ENCODE assay signal across 12 cellular contexts in genomic region chr10:101287922-101288638, GRCh38. TPM values are rescaled to one million over a fixed set of nuclear protein-coding genes. Genes with fewer than 3 reads are reported as not detected.
A peak's percentile ranks its signal among the peaks of the same experiment; 100 is the strongest.
DNase-seq lines count a peak whose midpoint lies in the region; ATAC-seq and TF ChIP-seq lines count a peak whose summit lies in the region.
"Had no signal": no experiment of that assay in that cellular context is flagged by ENCODE, and none has a peak within 500 bp of the region (broad histone marks: within the 10 kb centered on the region; RNA-seq: fewer than 3 reads in every experiment).

No MANE protein-coding gene starts in this region.

- H4K20me1 ChIP-seq in OCI-LY1 (ENCODE audit: insufficient read depth, low read length): no peaks in the 10 kb centered on the region

- H3K36me3 Mint-ChIP-seq in activated CD4-positive, alpha-beta T cell treated with anti-CD3 and anti-CD28 coated beads for 36 hours (ENCODE audit: low read depth): no peaks in the 10 kb centered on the region
- no peaks in the 10 kb centered on the region for H3K36me3 Mint-ChIP-seq in stimulated activated memory B cell treated with anti-CD40 and anti-IgM and Interleukin-4, amounts not matched to agents 10 μg/mL and 1 μg/mL and 100 μg/mL, for 72 hours
- H3K36me3 Mint-ChIP-seq: CD8-positive, alpha-beta T cell had no signal

- H3K27me3 Mint-ChIP-seq in activated CD4-positive, alpha-beta T cell treated with anti-CD3 and anti-CD28 coated beads for 36 hours: peaks cover 72% of the 10 kb centered on the region
- H3K27me3 Mint-ChIP-seq in stimulated activated memory B cell treated with anti-CD40 and anti-IgM and Interleukin-4, amounts not matched to agents 10 μg/mL and 1 μg/mL and 100 μg/mL, for 72 hours: peaks cover 97% of the 10 kb centered on the region

- no peak overlapping the region for H2AFZ ChIP-seq in OCI-LY1 (ENCODE audit: low read length)

- no peaks in the 10 kb centered on the region for H3K79me2 ChIP-seq in OCI-LY1 (ENCODE audit: insufficient read depth, low read length)

- no peak for TF ChIP-seq POLR2A in testis (IDR thresholded peaks at IDR 0.05)
- no peak for TF ChIP-seq POLR2A in uterus (IDR thresholded peaks at IDR 0.05)

- H3K4me1 ChIP-seq in OCI-LY1 (ENCODE audit: insufficient read depth, low read length, severe bottlenecking) (peaks cover 7% of the 10 kb centered on the region), testis (peaks cover 16% of the 10 kb centered on the region), uterus (peaks cover 0 to 12% of the 10 kb centered on the region in 2 donors)

- intact Hi-C loops in activated CD4-positive, alpha-beta T cell treated with anti-CD3 and anti-CD28 coated beads for 36 hours (cut with DNase I, micrococcal nuclease): no loop called here
- intact Hi-C loops in testis (cut with DNase I; ENCODE audit: low total_unique reads): no loop called here
- intact Hi-C loops in uterus (cut with DNase I; ENCODE audit: low total_unique reads): no loop called here

- no peak overlapping the region for H3K4me2 ChIP-seq in OCI-LY1 (ENCODE audit: low read length)

- ATAC-seq in activated CD4-positive, alpha-beta T cell treated with anti-CD3 and anti-CD28 coated beads for 36 hours: no peak
- ATAC-seq in stimulated activated memory B cell treated with anti-CD40 and anti-IgM and Interleukin-4, amounts not matched to agents 10 μg/mL and 1 μg/mL and 100 μg/mL, for 72 hours: no peak
- ATAC-seq: activated T-helper 17 cell treated with anti-CD3 and anti-CD28 coated beads, Interleukin-2, amount 50 U/mL, for 72 hours; CD8-positive, alpha-beta T cell had no signal

- H3K9me3 Mint-ChIP-seq in activated CD4-positive, alpha-beta T cell treated with anti-CD3 and anti-CD28 coated beads for 36 hours (ENCODE audit: low read depth): no peaks in the 10 kb centered on the region
- H3K9me3 Mint-ChIP-seq in stimulated activated memory B cell treated with anti-CD40 and anti-IgM and Interleukin-4, amounts not matched to agents 10 μg/mL and 1 μg/mL and 100 μg/mL, for 72 hours: no peaks in the 10 kb centered on the region
- H3K9me3 Mint-ChIP-seq: activated T-helper 17 cell treated with anti-CD3 and anti-CD28 coated beads, Interleukin-2, amount 50 U/mL, for 72 hours; CD8-positive, alpha-beta T cell had no signal

- POLR2A ChIA-PET in activated CD4-positive, alpha-beta T cell treated with anti-CD3 and anti-CD28 coated beads for 36 hours (lab: Charles Lee): no interaction called here

- H3K9ac ChIP-seq in OCI-LY1 (ENCODE audit: low read length): no peak overlapping the region

- DNase-seq in activated CD4-positive, alpha-beta T cell treated with anti-CD3 and anti-CD28 coated beads for 36 hours: peak; percentile 35
- DNase-seq in activated CD4-positive, alpha-beta T cell treated with anti-CD3 and anti-CD28 coated beads for 4 hours: no peak
- DNase-seq in fibroblast of peridontal ligament (ENCODE audit: extremely low read depth) (peak; percentile 15), testis (peak; percentile 72), uterus (no peak), GM19240 (ENCODE audit: insufficient read length, low spot score) (no peak)
- DNase-seq: CD8-positive, alpha-beta T cell; GOT3; stimulated activated CD4-positive, alpha-beta T cell treated with anti-CD3 and anti-CD28 coated beads, Interleukin-2, amount 100 ng/mL, for 24 hours had no signal

- no peaks in the 10 kb centered on the region for H3K9me2 ChIP-seq in OCI-LY1 (ENCODE audit: low read depth, low read length)

- no peak overlapping the region for H3K27ac Mint-ChIP-seq in activated CD4-positive, alpha-beta T cell treated with anti-CD3 and anti-CD28 coated beads for 36 hours
- H3K27ac Mint-ChIP-seq in stimulated activated memory B cell treated with anti-CD40 and anti-IgM and Interleukin-4, amounts not matched to agents 10 μg/mL and 1 μg/mL and 100 μg/mL, for 72 hours: no peak overlapping the region
- H3K27ac Mint-ChIP-seq: activated T-helper 17 cell treated with anti-CD3 and anti-CD28 coated beads, Interleukin-2, amount 50 U/mL, for 72 hours; CD8-positive, alpha-beta T cell had no signal

- H3K36me3 ChIP-seq in OCI-LY1 (ENCODE audit: insufficient read depth, low read length) (no peaks in the 10 kb centered on the region), testis (ENCODE audit: low read depth, missing control alignments) (no peaks in the 10 kb centered on the region), uterus (no peaks in the 10 kb centered on the region)

- no peak overlapping the region for H3K4me3 ChIP-seq in OCI-LY1 (ENCODE audit: low read depth, low read length, poor library complexity, severe bottlenecking)
- H3K4me3 ChIP-seq in testis: no peak overlapping the region
- no peak overlapping the region for H3K4me3 ChIP-seq in uterus

- H3K9me3 ChIP-seq in OCI-LY1 (ENCODE audit: low read length) (no peaks in the 10 kb centered on the region), testis (no peaks in the 10 kb centered on the region), uterus (no peaks in the 10 kb centered on the region)

- H3K27me3 ChIP-seq in OCI-LY1 (ENCODE audit: insufficient read depth, low read length): no peaks in the 10 kb centered on the region
- no peaks in the 10 kb centered on the region for H3K27me3 ChIP-seq in testis
- H3K27me3 ChIP-seq in uterus: peaks cover 12 to 14% of the 10 kb centered on the region in 2 donors

- no peak overlapping the region for H3K4me3 Mint-ChIP-seq in activated CD4-positive, alpha-beta T cell treated with anti-CD3 and anti-CD28 coated beads for 36 hours
- no peak overlapping the region for H3K4me3 Mint-ChIP-seq in stimulated activated memory B cell treated with anti-CD40 and anti-IgM and Interleukin-4, amounts not matched to agents 10 μg/mL and 1 μg/mL and 100 μg/mL, for 72 hours
- H3K4me3 Mint-ChIP-seq: activated T-helper 17 cell treated with anti-CD3 and anti-CD28 coated beads, Interleukin-2, amount 50 U/mL, for 72 hours; CD8-positive, alpha-beta T cell had no signal

- 0 out of 2 replicates have a peak, but pooled peaks have one; percentile 23 for TF ChIP-seq CTCF in OCI-LY1 (IDR thresholded peaks at IDR 0.05; ENCODE audit: low read length)
- peak in 1 of 3 experiments; percentile 12 for TF ChIP-seq CTCF in testis (IDR thresholded peaks at IDR 0.05)
- TF ChIP-seq CTCF in uterus (IDR thresholded peaks at IDR 0.05): no peak

- CTCF ChIA-PET in activated CD4-positive, alpha-beta T cell treated with anti-CD3 and anti-CD28 coated beads for 36 hours (lab: Charles Lee): interaction anchor here (0.6 to 8.0 kb wide), 9 partner anchors 11 to 569 kb away, joined by 3 to 69 read pairs (median 4); no protein-coding TSS in a partner anchor

- WGBS in testis, 2 donors: 43 to 81% methylated on average over 3 to 7 of the region's 7 CpGs

- no peak overlapping the region for H3K27ac ChIP-seq in OCI-LY1 (ENCODE audit: low read depth, low read length, poor library complexity, severe bottlenecking)
- no peak overlapping the region for H3K27ac ChIP-seq in testis
- H3K27ac ChIP-seq in uterus: no peak overlapping the region

- no peaks in the 10 kb centered on the region for H3F3A ChIP-seq in OCI-LY1 (ENCODE audit: insufficient read depth, low read length)

- peaks cover 6% of the 10 kb centered on the region for H3K4me1 Mint-ChIP-seq in activated CD4-positive, alpha-beta T cell treated with anti-CD3 and anti-CD28 coated beads for 36 hours
- H3K4me1 Mint-ChIP-seq in stimulated activated memory B cell treated with anti-CD40 and anti-IgM and Interleukin-4, amounts not matched to agents 10 μg/mL and 1 μg/mL and 100 μg/mL, for 72 hours: peaks cover 50% of the 10 kb centered on the region
- H3K4me1 Mint-ChIP-seq: activated T-helper 17 cell treated with anti-CD3 and anti-CD28 coated beads, Interleukin-2, amount 50 U/mL, for 72 hours had no signal

RNA-seq across cellular contexts. Expression of gene LBX1, which starts 58.8 kb away (rescaled TPM):
- not detected for total RNA-seq in activated CD4-positive, alpha-beta T cell treated with anti-CD3 and anti-CD28 coated beads for 36 hours
- total RNA-seq in testis (under 1 TPM in 1 of 2 donors, not detected in 1; 0.12 TPM), uterus (not detected)
- not detected for polyA plus RNA-seq in testis (ENCODE audit: insufficient read depth, low read depth, low replicate concordance)
- total RNA-seq: activated T-helper 17 cell treated with anti-CD3 and anti-CD28 coated beads, Interleukin-2, amount 50 U/mL, for 72 hours; CD8-positive, alpha-beta T cell had no signal

Comparison
In these comparisons a context has a peak if more than half of its experiments do, and no peak if none do; other contexts are left out.
1. DNase-seq: peak in activated CD4-positive, alpha-beta T cell treated with anti-CD3 and anti-CD28 coated beads for 36 hours (single experiment), fibroblast of peridontal ligament (single experiment) and testis (single experiment); none in activated CD4-positive, alpha-beta T cell treated with anti-CD3 and anti-CD28 coated beads for 4 hours (0 of 2), uterus (0 of 2) and GM19240 (single experiment).